In the genomic region with DNA sequence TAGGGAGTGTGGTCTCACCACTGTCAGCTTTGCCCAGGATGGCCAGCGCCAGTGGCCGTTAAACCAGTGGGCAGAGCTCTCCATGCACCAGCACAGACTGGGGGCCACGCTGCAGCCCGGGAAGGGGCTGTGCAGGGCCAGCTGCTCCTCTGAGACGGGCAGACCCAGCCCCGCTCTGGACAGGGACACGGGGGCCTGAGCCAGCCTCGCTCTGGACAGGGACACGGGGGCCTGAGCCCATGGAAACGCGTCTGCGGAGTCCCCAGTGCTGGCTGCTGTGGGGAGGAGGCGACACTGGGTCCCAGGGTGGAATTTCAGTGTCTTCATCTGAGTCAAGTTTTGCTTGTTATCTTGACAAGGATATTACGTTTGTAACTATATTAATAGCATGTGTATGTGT, we compare ENCODE assay signal across 7 cellular contexts.
"Had no signal": no experiment of that assay in that cellular context is flagged by ENCODE, and none has a peak within 500 bp of the region (broad histone marks: within the 10 kb centered on the region; RNA-seq: fewer than 3 reads in every experiment).

No MANE protein-coding gene starts in this region.

- H3K4me1 Mint-ChIP-seq: IgD-negative memory B cell had no signal

- DNase-seq: H9, HFFc6 had no signal

- H3K27ac Mint-ChIP-seq: GM23338, H9, HFFc6, IgD-negative memory B cell had no signal

- H3K4me3 Mint-ChIP-seq: GM23338, H9, HFFc6, IgD-negative memory B cell had no signal

- H3K4me2 ChIP-seq: GM23338 had no signal

- ATAC-seq: GM23338, HCT116, HepG2 had no signal

- H3K27ac ChIP-seq: HL-60 had no signal

- H3K4me3 ChIP-seq: GM23338 had no signal

- H2AFZ ChIP-seq: GM23338 had no signal

- H3K27me3 Mint-ChIP-seq: IgD-negative memory B cell had no signal
